ENCODE assay signal across 11 cellular contexts in genomic region chr2:176830362-176830761, GRCh38.
A peak's percentile ranks its signal among the peaks of the same experiment; 100 is the strongest.
DNase-seq lines count a peak whose midpoint lies in the region; ATAC-seq and TF ChIP-seq lines count a peak whose summit lies in the region.
"Had no signal": no experiment of that assay in that cellular context is flagged by ENCODE, and none has a peak within 500 bp of the region (broad histone marks: within the 10 kb centered on the region; RNA-seq: fewer than 3 reads in every experiment).

No MANE protein-coding gene starts in this region.

- peaks cover 1% of the 10 kb centered on the region for H3K27me3 Mint-ChIP-seq in activated naive CD8-positive, alpha-beta T cell treated with anti-CD3 and anti-CD28 coated beads, Interleukin-2, amount 50 U/mL, for 24 hours

- H3K36me3 ChIP-seq in gastroesophageal sphincter, result no peaks in the 10 kb centered on the region
- no peaks in the 10 kb centered on the region for H3K36me3 ChIP-seq in testis (ENCODE audit: low read depth, missing control alignments)
- H3K36me3 ChIP-seq: SJSA1 had no signal

- no peak for TF ChIP-seq EP300 in gastroesophageal sphincter (IDR thresholded peaks at IDR 0.05)

- H3K27me3 ChIP-seq in gastroesophageal sphincter (peaks cover 5% of the 10 kb centered on the region), testis (no peaks in the 10 kb centered on the region)

- H3K4me3 ChIP-seq in GM12865 (ENCODE audit: low read depth, low read length) (no peak overlapping the region), NB4 (ENCODE audit: low read depth, low read length) (no peak overlapping the region), gastroesophageal sphincter (no peak overlapping the region), testis (no peak overlapping the region)
- H3K4me3 ChIP-seq: SJSA1 had no signal

- no peak overlapping the region for H3K27ac ChIP-seq in C4-2B
- no peak overlapping the region for H3K27ac ChIP-seq in gastroesophageal sphincter
- H3K27ac ChIP-seq in testis, result no peak overlapping the region
- H3K27ac ChIP-seq: SJSA1 had no signal

- 42% methylated on average over 3 of the region's 3 CpGs; no CpG with 5 or more reads in 1 of the 2 donors for WGBS in gastroesophageal sphincter (ENCODE audit: low coverage in 1 of 2), 2 donors
- 62 to 76% methylated on average over 3 of the region's 3 CpGs for WGBS in testis, 2 donors

- H3K9me3 Mint-ChIP-seq in activated naive CD8-positive, alpha-beta T cell treated with anti-CD3 and anti-CD28 coated beads, Interleukin-2, amount 50 U/mL, for 24 hours, result no peaks in the 10 kb centered on the region
- H3K9me3 Mint-ChIP-seq: stimulated activated effector memory CD8-positive, alpha-beta T cell treated with anti-CD3 and anti-CD28 coated beads, Interleukin-12 subunit alpha, Interleukin-12 subunit beta, amount 100 ng/mL, for 72 hours had no signal

- ATAC-seq in activated naive CD8-positive, alpha-beta T cell treated with anti-CD3 and anti-CD28 coated beads, Interleukin-2, amount 50 U/mL, for 24 hours, result peak; percentile 24
- ATAC-seq in gastroesophageal sphincter, result no peak
- ATAC-seq: stimulated activated effector memory CD8-positive, alpha-beta T cell treated with anti-CD3 and anti-CD28 coated beads, Interleukin-12 subunit alpha, Interleukin-12 subunit beta, amount 100 ng/mL, for 72 hours had no signal

- intact Hi-C loops in testis (cut with DNase I; ENCODE audit: low total_unique reads), result no loop called here

- no peaks in the 10 kb centered on the region for H3K9me3 ChIP-seq in gastroesophageal sphincter
- no peaks in the 10 kb centered on the region for H3K9me3 ChIP-seq in testis
- H3K9me3 ChIP-seq: SJSA1 had no signal

- H3K4me1 ChIP-seq in gastroesophageal sphincter (no peaks in the 10 kb centered on the region), testis (no peaks in the 10 kb centered on the region)
- H3K4me1 ChIP-seq: SJSA1 had no signal

- DNase-seq in GM12865 (ENCODE audit: low read depth) (peak; percentile 53), NB4 (ENCODE audit: low read depth) (peak; percentile 36), testis (no peak), GOT3 (lab: John Stamatoyannopoulos, UW) (no peak), GDM1 (lab: John Stamatoyannopoulos, UW) (no peak)
- no peak for DNase-seq in activated naive CD8-positive, alpha-beta T cell treated with anti-CD3 and anti-CD28 coated beads, Interleukin-2, amount 50 U/mL, for 24 hours
- DNase-seq: posterior cingulate gyrus had no signal

- peaks cover 30% of the 10 kb centered on the region for H3K4me1 Mint-ChIP-seq in activated naive CD8-positive, alpha-beta T cell treated with anti-CD3 and anti-CD28 coated beads, Interleukin-2, amount 50 U/mL, for 24 hours

- TF ChIP-seq CTCF in C4-2B (conservative IDR thresholded peaks at IDR 0.05) (peak; percentile 28), GM12865 (IDR thresholded peaks at IDR 0.05; ENCODE audit: insufficient read depth, low read depth, low read length, missing control alignments) (peak; percentile 20), NB4 (IDR thresholded peaks at IDR 0.05; ENCODE audit: low read depth, low read length) (no peak), gastroesophageal sphincter (IDR thresholded peaks at IDR 0.05) (no peak), testis (IDR thresholded peaks at IDR 0.05) (no peak)

- no peak overlapping the region for H3K27ac Mint-ChIP-seq in activated naive CD8-positive, alpha-beta T cell treated with anti-CD3 and anti-CD28 coated beads, Interleukin-2, amount 50 U/mL, for 24 hours
- H3K27ac Mint-ChIP-seq: stimulated activated effector memory CD8-positive, alpha-beta T cell treated with anti-CD3 and anti-CD28 coated beads, Interleukin-12 subunit alpha, Interleukin-12 subunit beta, amount 100 ng/mL, for 72 hours had no signal

- no peak overlapping the region for H3K4me3 Mint-ChIP-seq in activated naive CD8-positive, alpha-beta T cell treated with anti-CD3 and anti-CD28 coated beads, Interleukin-2, amount 50 U/mL, for 24 hours
- H3K4me3 Mint-ChIP-seq: stimulated activated effector memory CD8-positive, alpha-beta T cell treated with anti-CD3 and anti-CD28 coated beads, Interleukin-12 subunit alpha, Interleukin-12 subunit beta, amount 100 ng/mL, for 72 hours had no signal

- TF ChIP-seq POLR2A in NB4 (IDR thresholded peaks at IDR 0.05; ENCODE audit: extremely low read depth, insufficient read length), result no peak
- no peak for TF ChIP-seq POLR2A in gastroesophageal sphincter (IDR thresholded peaks at IDR 0.05)
- no peak for TF ChIP-seq POLR2A in testis (IDR thresholded peaks at IDR 0.05)

- no peaks in the 10 kb centered on the region for H3K36me3 Mint-ChIP-seq in activated naive CD8-positive, alpha-beta T cell treated with anti-CD3 and anti-CD28 coated beads, Interleukin-2, amount 50 U/mL, for 24 hours (ENCODE audit: low read depth)
- H3K36me3 Mint-ChIP-seq: stimulated activated effector memory CD8-positive, alpha-beta T cell treated with anti-CD3 and anti-CD28 coated beads, Interleukin-12 subunit alpha, Interleukin-12 subunit beta, amount 100 ng/mL, for 72 hours had no signal

Comparison
In these comparisons a context has a peak if more than half of its experiments do, and no peak if none do; other contexts are left out.
1. CTCF ChIP-seq: peak in C4-2B (single experiment) and GM12865 (single experiment); none in NB4 (single experiment), gastroesophageal sphincter (0 of 4) and testis (0 of 3).
2. DNase-seq: peak in GM12865 (single experiment) and NB4 (single experiment); none in activated naive CD8-positive, alpha-beta T cell treated with anti-CD3 and anti-CD28 coated beads, Interleukin-2, amount 50 U/mL, for 24 hours (single experiment), testis (single experiment), GOT3 (single experiment) and GDM1 (single experiment).